17 cellular contexts compared by ENCODE assay signal in the genomic region with DNA sequence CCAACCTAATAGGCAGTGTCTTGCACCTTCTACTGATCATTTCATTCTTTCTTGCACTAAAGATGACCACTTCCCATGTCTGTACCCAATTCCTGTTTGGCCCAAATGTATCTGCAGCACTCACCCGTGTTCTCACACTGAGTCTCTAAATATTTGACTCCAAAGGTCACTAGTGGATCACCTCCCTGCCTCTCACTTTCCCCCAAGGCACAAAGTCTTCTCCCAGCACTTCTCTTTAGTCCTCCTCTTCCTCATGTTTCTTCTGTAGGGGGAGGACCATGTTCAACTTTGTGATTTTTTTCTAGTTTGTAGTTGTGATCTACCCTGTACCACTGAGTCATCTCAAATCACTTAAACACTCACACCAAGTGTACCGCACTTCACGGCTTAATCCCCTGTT. TPM values are rescaled to one million over a fixed set of nuclear protein-coding genes. Genes with fewer than 3 reads are reported as not detected.
DNase-seq lines count a peak whose midpoint lies in the region; ATAC-seq and TF ChIP-seq lines count a peak whose summit lies in the region.
"Had no signal": no experiment of that assay in that cellular context is flagged by ENCODE, and none has a peak within 500 bp of the region (broad histone marks: within the 10 kb centered on the region; RNA-seq: fewer than 3 reads in every experiment).

No MANE protein-coding gene starts in this region.

- no peak overlapping the region for H3K4me3 ChIP-seq in HCT116 (replicated peaks in 1 of 2; ENCODE audit: low read depth in 1 of 2, low read length in 2 of 2)
- H3K4me3 ChIP-seq in endodermal cell (ENCODE audit: low read length): peak overlapping the region; percentile 21
- no peak overlapping the region for H3K4me3 ChIP-seq in mesodermal cell (ENCODE audit: extremely low read depth, insufficient read depth, low read length, poor library complexity, severe bottlenecking)
- no peak overlapping the region for H3K4me3 ChIP-seq in smooth muscle cell
- no peak overlapping the region for H3K4me3 ChIP-seq in CD8-positive, alpha-beta memory T cell (ENCODE audit: low read length)
- H3K4me3 ChIP-seq: GM23248 had no signal

- no peaks in the 10 kb centered on the region for H3K79me2 ChIP-seq in HCT116 (ENCODE audit: insufficient read depth, low read length)
- H3K79me2 ChIP-seq in smooth muscle cell (ENCODE audit: low read depth): no peaks in the 10 kb centered on the region

- no peaks in the 10 kb centered on the region for H3K27me3 Mint-ChIP-seq in endodermal cell (ENCODE audit: insufficient read depth)
- H3K27me3 Mint-ChIP-seq in CD8-positive, alpha-beta memory T cell: peaks cover 9 to 21% of the 10 kb centered on the region in 2 donors

- peak overlapping the region; percentile 80 for H3K4me2 ChIP-seq in HCT116 (ENCODE audit: low read length)
- H3K4me2 ChIP-seq in smooth muscle cell: no peak overlapping the region

- no peak for TF ChIP-seq CTCF in HCT116 (IDR thresholded peaks at IDR 0.05 in 2 of 3, conservative IDR thresholded peaks at IDR 0.05 in 1 of 3; ENCODE audit: borderline replicate concordance in 1 of 3, insufficient read depth in 1 of 3, low read depth in 2 of 3, low read length in 2 of 3)
- TF ChIP-seq CTCF in endodermal cell (conservative IDR thresholded peaks at IDR 0.05): no peak
- TF ChIP-seq CTCF in smooth muscle cell (IDR thresholded peaks at IDR 0.05; ENCODE audit: borderline replicate concordance, insufficient read depth, poor library complexity, severe bottlenecking): no peak

- no peak overlapping the region for H2AFZ ChIP-seq in HCT116 (ENCODE audit: low read depth, low read length, poor library complexity, severe bottlenecking)
- H2AFZ ChIP-seq in smooth muscle cell (ENCODE audit: low read depth): peak overlapping the region; percentile 10
- H2AFZ ChIP-seq: GM23248 had no signal

- H3K27me3 ChIP-seq in HCT116 (ENCODE audit: insufficient read depth, low read length): no peaks in the 10 kb centered on the region
- H3K27me3 ChIP-seq in endodermal cell (ENCODE audit: control insufficient read depth, insufficient read depth, low read length, poor library complexity, severe bottlenecking): no peaks in the 10 kb centered on the region
- H3K27me3 ChIP-seq in smooth muscle cell (ENCODE audit: low read depth): no peaks in the 10 kb centered on the region
- H3K27me3 ChIP-seq in CD8-positive, alpha-beta memory T cell (ENCODE audit: insufficient read depth, low read length, poor library complexity, severe bottlenecking): no peaks in the 10 kb centered on the region

- no peak overlapping the region for H3K9ac ChIP-seq in HCT116 (ENCODE audit: low read length)
- H3K9ac ChIP-seq in endodermal cell (ENCODE audit: extremely low read depth, low read length, poor library complexity, severe bottlenecking): no peak overlapping the region
- no peak overlapping the region for H3K9ac ChIP-seq in smooth muscle cell (ENCODE audit: low read depth)
- H3K9ac ChIP-seq: GM23248 had no signal

- H3K4me3 Mint-ChIP-seq in endodermal cell: peak overlapping the region; percentile 1
- no peak overlapping the region for H3K4me3 Mint-ChIP-seq in CD8-positive, alpha-beta memory T cell
- H3K4me3 Mint-ChIP-seq: B cell; CD4-positive, alpha-beta T cell; HFFc6 had no signal

- no peak for TF ChIP-seq POLR2A in HCT116 (IDR thresholded peaks at IDR 0.05; ENCODE audit: borderline replicate concordance, extremely low read depth, insufficient read depth, insufficient read length)

- POLR2A ChIA-PET in HCT116 (lab: Charles Lee): no interaction called here
- POLR2A ChIA-PET in CD8-positive, alpha-beta memory T cell (lab: Charles Lee): no interaction called here

- intact Hi-C loops in HCT116 (cut with micrococcal nuclease): no loop called here

- no peaks in the 10 kb centered on the region for H3K9me2 ChIP-seq in HCT116 (ENCODE audit: insufficient read depth)

- CTCF ChIA-PET in HCT116 (lab: Charles Lee): no interaction called here
- CTCF ChIA-PET in CD8-positive, alpha-beta memory T cell (lab: Charles Lee): no interaction called here

- H3F3A ChIP-seq in smooth muscle cell (ENCODE audit: low read depth): no peaks in the 10 kb centered on the region

- TF ChIP-seq RAD21 in HCT116 (IDR thresholded peaks at IDR 0.05; ENCODE audit: low read depth): no peak

- H3K36me3 ChIP-seq in HCT116 (ENCODE audit: control insufficient read depth in 1 of 2, insufficient read depth in 2 of 2, low read length in 2 of 2): no peaks in the 10 kb centered on the region
- no peaks in the 10 kb centered on the region for H3K36me3 ChIP-seq in endodermal cell (ENCODE audit: control insufficient read depth, insufficient read depth, low read length)
- H3K36me3 ChIP-seq in mesodermal cell (ENCODE audit: control insufficient read depth, insufficient read depth, low read length): no peaks in the 10 kb centered on the region
- H3K36me3 ChIP-seq in smooth muscle cell (ENCODE audit: low read depth): no peaks in the 10 kb centered on the region
- no peaks in the 10 kb centered on the region for H3K36me3 ChIP-seq in CD8-positive, alpha-beta memory T cell (ENCODE audit: insufficient read depth, low read length)

- H3K27ac Mint-ChIP-seq in endodermal cell: peak overlapping the region; percentile 90
- H3K27ac Mint-ChIP-seq in CD8-positive, alpha-beta memory T cell: peak overlapping the region in 1 of 8 donors; percentile 4
- H3K27ac Mint-ChIP-seq: B cell; CD4-positive, alpha-beta T cell; HFFc6 had no signal

- H3K9me3 Mint-ChIP-seq in endodermal cell: peaks cover 2% of the 10 kb centered on the region
- no peaks in the 10 kb centered on the region for H3K9me3 Mint-ChIP-seq in CD8-positive, alpha-beta memory T cell
- H3K9me3 Mint-ChIP-seq: CD4-positive, alpha-beta T cell; HFFc6 had no signal

- 41 to 83% methylated on average over 2 to 3 of the region's 3 CpGs for WGBS in endodermal cell (ENCODE audit: insufficient coverage in 1 of 2, insufficient read length in 1 of 2), 2 experiments
- 83 to 90% methylated on average over 3 of the region's 3 CpGs for WGBS in mesodermal cell (ENCODE audit: insufficient coverage in 2 of 2), 2 experiments
- 78% methylated on average over 3 of the region's 3 CpGs for WGBS in smooth muscle cell (ENCODE audit: low lambda C conversion rate)

- H3K27ac ChIP-seq in HCT116 (ENCODE audit: low read depth, low read length) (no peak overlapping the region), endodermal cell (ENCODE audit: low read depth, low read length) (no peak overlapping the region), mesodermal cell (ENCODE audit: low read depth, low read length, severe bottlenecking) (peak overlapping the region; percentile 65), smooth muscle cell (ENCODE audit: low read depth) (no peak overlapping the region)
- no peak overlapping the region for H3K27ac ChIP-seq in CD8-positive, alpha-beta memory T cell (ENCODE audit: low read depth, low read length)
- H3K27ac ChIP-seq: GM23248 had no signal

- RAD21 ChIA-PET in HCT116 (lab: Charles Lee; ENCODE audit: low non-redundant PET in 1 of 2, low total read pairs in 2 of 2, uncharacterized antibody in 2 of 2, unreplicated experiment in 2 of 2): no interaction called here

- BruUV-seq in HCT116 (replicated peaks; lab: Mats Ljungman, UMichigan): no TSS peak

- ATAC-seq in HCT116: no peak
- no peak for ATAC-seq in HG02885 (IDR thresholded peaks at IDR 0.05; ENCODE audit: poor library complexity, unreplicated experiment)

- H3K36me3 Mint-ChIP-seq in endodermal cell (ENCODE audit: low read depth): no peaks in the 10 kb centered on the region
- H3K36me3 Mint-ChIP-seq in CD8-positive, alpha-beta memory T cell: no peaks in the 10 kb centered on the region

- H3K4me1 ChIP-seq in HCT116 (ENCODE audit: control insufficient read depth in 1 of 2, insufficient read depth in 2 of 2, low read length in 2 of 2) (peaks cover 12 to 16% of the 10 kb centered on the region in 2 experiments; a peak in 3 of 4 replicates), endodermal cell (ENCODE audit: control insufficient read depth, insufficient read depth, low read length) (no peaks in the 10 kb centered on the region), mesodermal cell (ENCODE audit: control insufficient read depth, insufficient read depth, low read length, poor library complexity, severe bottlenecking) (peaks cover 24% of the 10 kb centered on the region), smooth muscle cell (ENCODE audit: low read depth) (peaks cover 12% of the 10 kb centered on the region)
- H3K4me1 ChIP-seq in CD8-positive, alpha-beta memory T cell (ENCODE audit: insufficient read depth, low read length): no peaks in the 10 kb centered on the region

- no peaks in the 10 kb centered on the region for H3K9me3 ChIP-seq in HCT116 (ENCODE audit: control insufficient read depth in 1 of 2, insufficient read depth in 1 of 2, low read depth in 1 of 2, low read length in 2 of 2)
- no peaks in the 10 kb centered on the region for H3K9me3 ChIP-seq in endodermal cell (ENCODE audit: control insufficient read depth, low read length)
- H3K9me3 ChIP-seq in mesodermal cell (ENCODE audit: control insufficient read depth, low read length): no peaks in the 10 kb centered on the region
- H3K9me3 ChIP-seq in smooth muscle cell (replicated peaks; ENCODE audit: low read depth): no peaks in the 10 kb centered on the region
- H3K9me3 ChIP-seq in CD8-positive, alpha-beta memory T cell (ENCODE audit: low read length): no peaks in the 10 kb centered on the region

- peaks cover 19% of the 10 kb centered on the region for H3K4me1 Mint-ChIP-seq in endodermal cell
- H3K4me1 Mint-ChIP-seq in CD8-positive, alpha-beta memory T cell: no peaks in the 10 kb centered on the region
- H3K4me1 Mint-ChIP-seq: B cell had no signal

- H4K20me1 ChIP-seq in HCT116 (ENCODE audit: insufficient read depth) (no peaks in the 10 kb centered on the region), smooth muscle cell (ENCODE audit: low read depth) (no peaks in the 10 kb centered on the region)

- DNase-seq in HCT116 (ENCODE audit: low read depth, low spot score): no peak
- no peak for DNase-seq in endodermal cell
- no peak for DNase-seq in smooth muscle cell (lab: John Stamatoyannopoulos, UW; ENCODE audit: unreplicated experiment)
- no peak for DNase-seq in superior temporal gyrus (ENCODE audit: extremely low spot score)
- no peak for DNase-seq in CD8-positive, alpha-beta memory T cell
- DNase-seq: CD4-positive, alpha-beta T cell; DND-41; GDM1; GM23248; HFFc6; NCI-H1417 treated with DMSO at 0.1 percent for 48 hours; NCI-H2029 treated with DMSO at 0.1 percent for 48 hours; NCI-H524; RPMI8226 had no signal

TF ChIP-seq in HCT116, 20 proteins besides CTCF, POLR2A, EP300 and RAD21 (continues in another document):
- TF ChIP-seq MAX (IDR thresholded peaks at IDR 0.05): no peak

RNA-seq across cellular contexts. Expression of gene NR1I2, which starts 13.9 kb away (rescaled TPM):
- total RNA-seq in HCT116 (2021; ENCODE audit: unreplicated experiment): 0.07 TPM
- not detected in 2 replicates for polyA plus RNA-seq in HCT116 (2012)
- total RNA-seq in endodermal cell: under 1 TPM; 0.20 to 0.29 TPM
- polyA plus RNA-seq in endodermal cell (2013, experiment 1 of 2): not detected
- not detected for polyA plus RNA-seq in endodermal cell (2013, experiment 2 of 2)
- polyA plus RNA-seq in mesodermal cell (2013, experiment 1 of 2): not detected
- polyA plus RNA-seq in mesodermal cell (2013, experiment 2 of 2): not detected
- total RNA-seq in smooth muscle cell: not detected in 2 replicates
- not detected in 2 replicates for polyA plus RNA-seq in smooth muscle cell
- total RNA-seq in CD8-positive, alpha-beta memory T cell: under 1 TPM; 0.35 to 0.38 TPM
- 1.0 TPM for polyA plus RNA-seq in CD8-positive, alpha-beta memory T cell
- total RNA-seq: GM23248, HFFc6 had no signal
